Comparison of ENCODE assay signal across 8 cellular contexts in genomic region chr1:23790696-23791433, GRCh38. TPM values are rescaled to one million over a fixed set of nuclear protein-coding genes. Genes with fewer than 3 reads are reported as not detected.
DNase-seq lines count a peak whose midpoint lies in the region; ATAC-seq and TF ChIP-seq lines count a peak whose summit lies in the region.

TSS of gene LYPLA2 (plus strand) at chr1:23791145. CDS start at chr1:23792683, 1,538 bp downstream.

- H3K27ac ChIP-seq in AG04450 (ENCODE audit: low read depth, low read length) (peak within 1 kb of the TSS; percentile 80), cingulate gyrus (ENCODE audit: low read depth, low read length) (peak within 1 kb of the TSS; percentile 78), layer of hippocampus (ENCODE audit: low read depth, low read length) (peak within 1 kb of the TSS; percentile 23)

- POLR2A ChIA-PET in AG04450 (lab: Yijun Ruan, JAX), result interaction anchor here (0.7 to 1.9 kb wide), 7 partner anchors 9 to 134 kb away, joined by 3 to 11 read pairs (median 5); partner anchors contain the start of gene PITHD1

- peak; percentile 49 for ATAC-seq in GM18870 (IDR thresholded peaks at IDR 0.05; ENCODE audit: unreplicated experiment)
- ATAC-seq in HG03159 (IDR thresholded peaks at IDR 0.05; ENCODE audit: unreplicated experiment), result peak; percentile 65

- no peaks in the 10 kb centered on the region; the same call in 1 of the 2 replicates for H3K9me3 ChIP-seq in AG04450 (ENCODE audit: control insufficient read depth, insufficient read depth, low read length)

- H3K27me3 ChIP-seq in AG04450 (ENCODE audit: control insufficient read depth, insufficient read depth, low read length) (no peaks in the 10 kb centered on the region), layer of hippocampus (ENCODE audit: control insufficient read depth, insufficient read depth, low read length) (no peaks in the 10 kb centered on the region)

- peak within 1 kb of the TSS; percentile 90 for H3K4me3 ChIP-seq in AG04450 (ENCODE audit: low read depth, low read length)

- TF ChIP-seq CTCF in AG04450 (IDR thresholded peaks at IDR 0.05; ENCODE audit: low read depth, low read length), result no peak

- DNase-seq in AG04450 (ENCODE audit: low read depth, low spot score) (peak; percentile 72), NCI-H510A (lab: John Stamatoyannopoulos, UW) (peak; percentile 91)
- DNase-seq in activated CD4-positive, alpha-beta T cell treated with anti-CD3 and anti-CD28 coated beads for 48 hours, result peak; percentile 94
- DNase-seq in stimulated activated CD4-positive, alpha-beta T cell treated with anti-CD3 and anti-CD28 coated beads, Interleukin-1b, Interleukin-23, amount 100 ng/mL, for 24 hours (ENCODE audit: low read depth in 4 of 4, low spot score in 1 of 4), result peak; percentile 72 to 87 (median 86)

- CTCF ChIA-PET in AG04450 (lab: Charles Lee), result no interaction called here

RNA-seq across cellular contexts. Expression of gene LYPLA2, which starts in this region (rescaled TPM):
- polyA plus RNA-seq in AG04450 (2011; rRNA removed), result 27.1 and 37.8 TPM in 2 replicates
- polyA minus RNA-seq in AG04450 (2011; rRNA and poly(A)+ RNA removed), result 28.3 and 39.5 TPM in 2 replicates

Comparison
In these comparisons a context has a peak if more than half of its experiments do, and no peak if none do; other contexts are left out.
1. Peak in every context shown above with its lines: DNase-seq, ATAC-seq, H3K4me3 ChIP-seq and H3K27ac ChIP-seq.
2. H3K27ac ChIP-seq: peak in every context shown above with its lines; median percentile 80 in AG04450; 78 in cingulate gyrus; 23 in layer of hippocampus.